7 cellular contexts compared by ENCODE assay signal in genomic region chr17:50200447-50201225, GRCh38. TPM values are rescaled to one million over a fixed set of nuclear protein-coding genes. Genes with fewer than 3 reads are reported as not detected.
DNase-seq lines count a peak whose midpoint lies in the region; ATAC-seq and TF ChIP-seq lines count a peak whose summit lies in the region.

No MANE protein-coding gene starts in this region.

- H3K4me3 ChIP-seq in duodenal mucosa (ENCODE audit: low read depth in 1 of 2, low read length in 2 of 2): peak overlapping the region; percentile 61 to 67
- peak overlapping the region; percentile 57 for H3K4me3 ChIP-seq in lower lobe of right lung

- intact Hi-C loops in activated CD4-positive, alpha-beta memory T cell treated with anti-CD3 and anti-CD28 coated beads for 36 hours (cut with micrococcal nuclease): loop anchor here (1.0 to 2.0 kb wide), 4 partner anchors 70 to 278 kb away; partner anchors contain the start of gene RSAD1
- intact Hi-C loops in lower lobe of right lung (cut with DNase I): loop anchor here (10.0 kb wide), 1 partner anchor 64 kb away; no protein-coding TSS in a partner anchor

- H3K9me3 ChIP-seq in duodenal mucosa (ENCODE audit: control insufficient read depth in 1 of 2, low read length in 2 of 2) (no peaks in the 10 kb centered on the region), lower lobe of right lung (no peaks in the 10 kb centered on the region)

- peaks cover 19% of the 10 kb centered on the region for H3K4me1 Mint-ChIP-seq in activated CD4-positive, alpha-beta memory T cell treated with anti-CD3 and anti-CD28 coated beads for 36 hours (ENCODE audit: low read depth)

- peaks cover 3 to 10% of the 10 kb centered on the region in 2 donors for H3K4me1 ChIP-seq in duodenal mucosa (ENCODE audit: control insufficient read depth in 1 of 2, insufficient read depth in 2 of 2, low read length in 2 of 2)
- H3K4me1 ChIP-seq in lower lobe of right lung: peaks cover 47% of the 10 kb centered on the region

- H3K27me3 Mint-ChIP-seq in activated CD4-positive, alpha-beta memory T cell treated with anti-CD3 and anti-CD28 coated beads for 36 hours: peaks cover 49% of the 10 kb centered on the region

- ATAC-seq in HG03280 (IDR thresholded peaks at IDR 0.05; ENCODE audit: unreplicated experiment) (peak; percentile 65), lower lobe of right lung (peak; percentile 88 to 89)

- DNase-seq in GM13977 (ENCODE audit: low spot score): peak; percentile 95
- DNase-seq in NCI-H69 (lab: John Stamatoyannopoulos, UW): peak; percentile 87
- DNase-seq in activated CD4-positive, alpha-beta memory T cell treated with anti-CD3 and anti-CD28 coated beads for 36 hours: peak; percentile 89
- peak; percentile 92 for DNase-seq in lower lobe of right lung
- DNase-seq in stimulated activated CD4-positive, alpha-beta T cell treated with anti-CD3 and anti-CD28 coated beads, TNF-alpha, amount 100 ng/mL, for 1 hour (ENCODE audit: low read depth in 3 of 3, low spot score in 1 of 3): peak; percentile 51 to 68 (median 59)

- H3K9ac ChIP-seq in duodenal mucosa (ENCODE audit: low read depth in 1 of 2, low read length in 2 of 2): peak overlapping the region; percentile 54 to 61

- POLR2A ChIA-PET in activated CD4-positive, alpha-beta memory T cell treated with anti-CD3 and anti-CD28 coated beads for 36 hours (lab: Charles Lee): interaction anchor here (0.9 to 1.2 kb wide), 2 partner anchors 16 to 31 kb away, joined by 3 read pairs; no protein-coding TSS in a partner anchor

- no peaks in the 10 kb centered on the region for H3K36me3 Mint-ChIP-seq in activated CD4-positive, alpha-beta memory T cell treated with anti-CD3 and anti-CD28 coated beads for 36 hours

- TF ChIP-seq CTCF in GM13977 (IDR thresholded peaks at IDR 0.05; ENCODE audit: extremely low read depth, insufficient read depth, missing control alignments) (peak; percentile 76), lower lobe of right lung (IDR thresholded peaks at IDR 0.05) (peak; percentile 99)

- in situ Hi-C loops in GM13977 (cut with MboI; ENCODE audit: low pct_unique_long_range_greater_than_20kb, low sequenced_read_pairs, unreplicated experiment): no loop called here

- H3K27me3 ChIP-seq in duodenal mucosa (ENCODE audit: control insufficient read depth in 1 of 2, insufficient read depth in 2 of 2, low read length in 2 of 2) (peaks cover 20 to 21% of the 10 kb centered on the region in 2 donors), lower lobe of right lung (ENCODE audit: low read depth) (peaks cover 32% of the 10 kb centered on the region)

- peak overlapping the region; percentile 81 for H3K27ac ChIP-seq in duodenal mucosa (ENCODE audit: low read depth, low read length)
- H3K27ac ChIP-seq in lower lobe of right lung: peak overlapping the region; percentile 79

- H3K9me3 Mint-ChIP-seq in activated CD4-positive, alpha-beta memory T cell treated with anti-CD3 and anti-CD28 coated beads for 36 hours: no peaks in the 10 kb centered on the region

- H3K27ac Mint-ChIP-seq in activated CD4-positive, alpha-beta memory T cell treated with anti-CD3 and anti-CD28 coated beads for 36 hours: no peak overlapping the region

- H3K36me3 ChIP-seq in duodenal mucosa (ENCODE audit: control insufficient read depth in 1 of 2, insufficient read depth in 2 of 2, low read length in 2 of 2): no peaks in the 10 kb centered on the region
- H3K36me3 ChIP-seq in lower lobe of right lung: peaks cover 27% of the 10 kb centered on the region

- H3K4me3 Mint-ChIP-seq in activated CD4-positive, alpha-beta memory T cell treated with anti-CD3 and anti-CD28 coated beads for 36 hours: peak overlapping the region; percentile 67

- CTCF ChIA-PET in activated CD4-positive, alpha-beta memory T cell treated with anti-CD3 and anti-CD28 coated beads for 36 hours (lab: Charles Lee): interaction anchor here (0.6 to 16.6 kb wide), 53 partner anchors 9 to 428 kb away, joined by 3 to 324 read pairs (median 5); partner anchors contain the start of genes LRRC59, RSAD1, TMEM92 and XYLT2

RNA-seq across cellular contexts. Expression of gene COL1A1, which starts 0.8 kb away (rescaled TPM):
- 1 to 10 TPM; 2.3 to 3.7 TPM for total RNA-seq in activated CD4-positive, alpha-beta memory T cell treated with anti-CD3 and anti-CD28 coated beads for 36 hours
- total RNA-seq in lower lobe of right lung: 142 TPM

RNA-seq across cellular contexts. Expression of gene SGCA, which starts 34.8 kb away (rescaled TPM):
- total RNA-seq in activated CD4-positive, alpha-beta memory T cell treated with anti-CD3 and anti-CD28 coated beads for 36 hours: under 1 TPM in 1 of 2 experiments, not detected in 1; 0.59 TPM
- 9.1 TPM for total RNA-seq in lower lobe of right lung

RNA-seq across cellular contexts. Expression of gene PPP1R9B, which starts 50.2 kb away (rescaled TPM):
- 10 to 100 TPM; 84.3 to 86.1 TPM for total RNA-seq in activated CD4-positive, alpha-beta memory T cell treated with anti-CD3 and anti-CD28 coated beads for 36 hours
- total RNA-seq in lower lobe of right lung: 92.6 TPM

Comparison
In these comparisons a context has a peak if more than half of its experiments do, and no peak if none do; other contexts are left out.
1. Peak in every context shown above with its lines: DNase-seq, ATAC-seq, H3K4me3 ChIP-seq and H3K27ac ChIP-seq.
2. RNA of gene COL1A1, which starts 0.8 kb away (total RNA-seq): 142 TPM in lower lobe of right lung (single experiment); 2.3 to 3.7 TPM in activated CD4-positive, alpha-beta memory T cell treated with anti-CD3 and anti-CD28 coated beads for 36 hours; every median in the first group is over 10 times any median in the second.